Comparison of ENCODE assay signal across 36 cellular contexts in genomic region chr12:23354800-23355199, GRCh38.
"Had no signal": no experiment of that assay in that cellular context is flagged by ENCODE, and none has a peak within 500 bp of the region (broad histone marks: within the 10 kb centered on the region; RNA-seq: fewer than 3 reads in every experiment).

No MANE protein-coding gene starts in this region.

- H3K27ac ChIP-seq: adrenal gland, body of pancreas, brain microvascular endothelial cell, breast epithelium, VCaP had no signal

- H3K36me3 ChIP-seq: adrenal gland, brain microvascular endothelial cell, breast epithelium had no signal

- FAIRE-seq: astrocyte, TTC549 had no signal

- H3K4me1 ChIP-seq: adrenal gland, body of pancreas, breast epithelium had no signal

- H3K9me3 Mint-ChIP-seq: activated B cell treated with CpG ODN at 0.5 μM for 24 hours; activated CD4-positive, alpha-beta memory T cell treated with anti-CD3 and anti-CD28 coated beads for 36 hours; activated naive CD4-positive, alpha-beta T cell treated with anti-CD3 and anti-CD28 coated beads for 36 hours; activated naive CD8-positive, alpha-beta T cell treated with anti-CD3 and anti-CD28 coated beads for 36 hours; activated T-helper 1 cell treated with anti-CD3 and anti-CD28 coated beads, Interleukin-12 subunit alpha, Interleukin-12 subunit beta, Interleukin-2, Interleukin-4 antibody, amounts not matched to agents 30 ng/mL and 10 ng/mL and 1 ng/mL, durations not matched to agents 14 hours and 24 hours and 36 hours had no signal

- H3K9me3 ChIP-seq: adrenal gland, body of pancreas, breast epithelium had no signal

- H3K4me3 Mint-ChIP-seq: activated B cell treated with CpG ODN at 0.5 μM for 24 hours; activated CD4-positive, alpha-beta memory T cell treated with anti-CD3 and anti-CD28 coated beads for 36 hours; activated CD4-positive, alpha-beta T cell treated with anti-CD3 and anti-CD28 coated beads, Interleukin-2, amount 10 ng/mL, durations not matched to agents 24 days and 14 days; activated CD8-positive, alpha-beta T cell treated with anti-CD3 and anti-CD28 coated beads for 36 hours; activated naive CD4-positive, alpha-beta T cell treated with anti-CD3 and anti-CD28 coated beads for 36 hours; activated naive CD8-positive, alpha-beta T cell treated with anti-CD3 and anti-CD28 coated beads for 36 hours; activated T-cell treated with anti-CD3 and anti-CD28 coated beads, Interleukin-2, amount 50 U/mL, for 4 hours; activated T-cell treated with anti-CD3 and anti-CD28 coated beads, Interleukin-2, amount 50 U/mL, for 72 hours; activated T-helper 1 cell treated with anti-CD3 and anti-CD28 coated beads, Interleukin-12 subunit alpha, Interleukin-12 subunit beta, Interleukin-2, Interleukin-4 antibody, amounts not matched to agents 30 ng/mL and 10 ng/mL and 1 ng/mL, durations not matched to agents 14 hours and 24 hours and 36 hours; activated T-helper 17 cell treated with anti-CD3 and anti-CD28 coated beads, Interleukin-2, amount 50 U/mL, for 72 hours; T-helper 1 cell treated with Interleukin-12 subunit alpha and Interleukin-12 subunit beta and Interleukin-4 antibody, amounts not matched to agents 30 μg/mL and 1 μg/mL, for 36 hours; T-helper 2 cell treated with Interferon-gamma antibody and Interleukin-4, amounts not matched to agents 5 μg/mL and 100 μg/mL, for 36 hours had no signal

- DNase-seq: activated B cell treated with CpG ODN at 0.5 μM for 24 hours; activated CD4-positive, alpha-beta memory T cell treated with anti-CD3 and anti-CD28 coated beads for 36 hours; activated CD4-positive, alpha-beta T cell treated with anti-CD3 and anti-CD28 coated beads for 4 hours; activated CD4-positive, alpha-beta T cell treated with anti-CD3 and anti-CD28 coated beads, Interleukin-2, amount 10 ng/mL, durations not matched to agents 24 days and 14 days; activated CD4-positive, alpha-beta T cell treated with anti-CD3 and anti-CD28 coated beads, Interleukin-2, amount 50 U/mL, for 1 hour; activated CD4-positive, alpha-beta T cell treated with anti-CD3 and anti-CD28 coated beads, Interleukin-2, amount 50 U/mL, for 4 hours; activated CD4-positive, CD25-positive, alpha-beta regulatory T cell treated with anti-CD3 and anti-CD28 coated beads, Interleukin-2, amount 50 U/mL, for 72 hours; activated CD8-positive, alpha-beta memory T cell treated with anti-CD3 and anti-CD28 coated beads, Interleukin-2, amount 50 U/mL, for 4 hours; activated CD8-positive, alpha-beta T cell treated with anti-CD3 and anti-CD28 coated beads for 36 hours; activated effector memory CD4-positive, alpha-beta T cell treated with anti-CD3 and anti-CD28 coated beads, Interleukin-2, amount 50 U/mL, for 16 hours; activated gamma-delta T cell treated with Interleukin-2 at 50 U/mL for 16 hours; activated naive CD4-positive, alpha-beta T cell; activated naive CD4-positive, alpha-beta T cell treated with anti-CD3 and anti-CD28 coated beads for 36 hours; activated naive CD4-positive, alpha-beta T cell treated with anti-CD3 and anti-CD28 coated beads, Interleukin-2, amount 50 U/mL, for 16 hours; activated naive CD8-positive, alpha-beta T cell treated with anti-CD3 and anti-CD28 coated beads for 36 hours; activated T-cell treated with anti-CD3 and anti-CD28 coated beads for 4 hours; activated T-cell treated with anti-CD3 and anti-CD28 coated beads, Interleukin-2, amount 50 U/mL, for 1 hour; activated T-cell treated with anti-CD3 and anti-CD28 coated beads, Interleukin-2, amount 50 U/mL, for 4 hours; activated T-cell treated with anti-CD3 and anti-CD28 coated beads, Interleukin-2, amount 50 U/mL, for 72 hours; adrenal gland; amniotic stem cell; aorta; body of pancreas; brain microvascular endothelial cell; central memory CD4-positive, alpha-beta T cell; T-helper 2 cell; T-helper 9 cell had no signal

- H3K27ac Mint-ChIP-seq: activated B cell treated with CpG ODN at 0.5 μM for 24 hours; activated CD4-positive, alpha-beta memory T cell treated with anti-CD3 and anti-CD28 coated beads for 36 hours; activated CD4-positive, alpha-beta T cell treated with anti-CD3 and anti-CD28 coated beads, Interleukin-2, amount 10 ng/mL, durations not matched to agents 24 days and 14 days; activated CD8-positive, alpha-beta T cell treated with anti-CD3 and anti-CD28 coated beads for 36 hours; activated naive CD4-positive, alpha-beta T cell treated with anti-CD3 and anti-CD28 coated beads for 36 hours; activated naive CD4-positive, alpha-beta T cell treated with anti-CD3 and anti-CD28 coated beads, Interleukin-2, amount 50 U/mL, for 72 hours; activated naive CD8-positive, alpha-beta T cell treated with anti-CD3 and anti-CD28 coated beads for 36 hours; activated T-cell treated with anti-CD3 and anti-CD28 coated beads, Interleukin-2, amount 50 U/mL, for 72 hours; activated T-helper 1 cell treated with anti-CD3 and anti-CD28 coated beads, Interleukin-12 subunit alpha, Interleukin-12 subunit beta, Interleukin-2, Interleukin-4 antibody, amounts not matched to agents 30 ng/mL and 10 ng/mL and 1 ng/mL, durations not matched to agents 14 hours and 24 hours and 36 hours; activated T-helper 17 cell treated with anti-CD3 and anti-CD28 coated beads, Interleukin-2, amount 50 U/mL, for 72 hours; T-helper 1 cell treated with Interleukin-12 subunit alpha and Interleukin-12 subunit beta and Interleukin-4 antibody, amounts not matched to agents 30 μg/mL and 1 μg/mL, for 36 hours; T-helper 2 cell treated with Interferon-gamma antibody and Interleukin-4, amounts not matched to agents 5 μg/mL and 100 μg/mL, for 36 hours had no signal

- H3K4me1 Mint-ChIP-seq: activated B cell treated with CpG ODN at 0.5 μM for 24 hours; activated CD4-positive, alpha-beta T cell treated with anti-CD3 and anti-CD28 coated beads, Interleukin-2, amount 10 ng/mL, durations not matched to agents 24 days and 14 days; activated naive CD8-positive, alpha-beta T cell treated with anti-CD3 and anti-CD28 coated beads for 36 hours; activated T-helper 17 cell treated with anti-CD3 and anti-CD28 coated beads, Interleukin-2, amount 50 U/mL, for 72 hours had no signal

- H3K4me3 ChIP-seq: adrenal gland, body of pancreas, breast epithelium had no signal

- H3K27me3 Mint-ChIP-seq: activated B cell treated with CpG ODN at 0.5 μM for 24 hours; activated CD4-positive, alpha-beta memory T cell treated with anti-CD3 and anti-CD28 coated beads for 36 hours; activated CD4-positive, alpha-beta T cell treated with anti-CD3 and anti-CD28 coated beads, Interleukin-2, amount 10 ng/mL, durations not matched to agents 24 days and 14 days; activated CD8-positive, alpha-beta T cell treated with anti-CD3 and anti-CD28 coated beads for 36 hours; activated naive CD8-positive, alpha-beta T cell treated with anti-CD3 and anti-CD28 coated beads for 36 hours; activated T-helper 17 cell treated with anti-CD3 and anti-CD28 coated beads, Interleukin-2, amount 50 U/mL, for 72 hours had no signal

- ATAC-seq: activated CD8-positive, alpha-beta T cell treated with anti-CD3 and anti-CD28 coated beads for 36 hours; activated naive CD4-positive, alpha-beta T cell treated with anti-CD3 and anti-CD28 coated beads, Interleukin-2, amount 50 U/mL, for 72 hours; activated T-cell treated with anti-CD3 and anti-CD28 coated beads, Interleukin-2, amount 50 U/mL, for 4 hours; activated T-cell treated with anti-CD3 and anti-CD28 coated beads, Interleukin-2, amount 50 U/mL, for 72 hours; activated T-helper 17 cell treated with anti-CD3 and anti-CD28 coated beads, Interleukin-2, amount 50 U/mL, for 72 hours; body of pancreas had no signal

- H3K27me3 ChIP-seq: adrenal gland, body of pancreas, brain microvascular endothelial cell, breast epithelium had no signal

- H3K36me3 Mint-ChIP-seq: activated CD4-positive, alpha-beta memory T cell treated with anti-CD3 and anti-CD28 coated beads for 36 hours; activated naive CD4-positive, alpha-beta T cell treated with anti-CD3 and anti-CD28 coated beads, Interleukin-2, amount 50 U/mL, for 72 hours; activated naive CD8-positive, alpha-beta T cell treated with anti-CD3 and anti-CD28 coated beads for 36 hours had no signal
